ENCODE assay signal across 2 cellular contexts in the genomic region with DNA sequence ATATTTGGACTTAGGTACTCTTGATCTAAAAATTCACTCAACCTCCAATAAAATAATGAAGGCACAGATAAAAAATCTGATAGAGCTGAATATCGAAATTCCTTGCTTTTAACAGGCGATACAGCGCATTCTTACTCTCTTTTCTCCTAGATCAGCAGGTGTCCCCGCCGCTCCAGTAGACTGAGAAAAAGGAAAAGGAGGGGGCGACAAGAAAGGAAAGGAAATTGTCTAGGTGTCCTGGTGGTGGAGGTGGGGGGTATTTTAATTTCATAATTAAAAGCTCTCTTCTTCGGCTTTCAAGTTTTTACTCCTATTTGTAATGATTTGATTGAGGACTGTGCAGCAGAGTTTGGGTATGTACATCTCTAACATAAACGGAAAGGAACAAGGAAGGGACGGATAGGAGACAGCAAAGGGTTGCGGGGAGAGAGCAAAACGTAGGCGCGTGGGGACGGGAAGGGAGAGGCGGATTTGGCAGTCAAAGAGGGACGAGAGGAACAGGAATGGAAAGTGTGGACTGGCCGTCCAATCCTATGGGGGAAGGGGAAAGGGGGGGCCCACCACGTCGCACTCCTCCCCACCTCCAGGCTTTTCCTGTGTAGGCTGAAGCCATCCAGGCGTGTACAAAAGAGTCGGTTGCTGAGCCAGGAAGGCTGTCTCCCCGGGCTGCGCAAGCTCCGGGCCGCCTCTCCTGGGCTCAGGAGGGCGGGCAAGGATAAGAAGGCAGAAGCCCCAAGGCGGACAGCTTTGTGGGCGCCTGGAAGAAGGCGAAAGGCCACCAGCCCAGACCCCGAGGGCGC.
TF ChIP-seq lines count a peak whose summit lies in the region.

No MANE protein-coding gene starts in this region.

TF ChIP-seq in PFSK-1, 5 proteins besides CTCF, POLR2A, EP300 and RAD21 (continued from another document):
- TF ChIP-seq, protein P1, sequence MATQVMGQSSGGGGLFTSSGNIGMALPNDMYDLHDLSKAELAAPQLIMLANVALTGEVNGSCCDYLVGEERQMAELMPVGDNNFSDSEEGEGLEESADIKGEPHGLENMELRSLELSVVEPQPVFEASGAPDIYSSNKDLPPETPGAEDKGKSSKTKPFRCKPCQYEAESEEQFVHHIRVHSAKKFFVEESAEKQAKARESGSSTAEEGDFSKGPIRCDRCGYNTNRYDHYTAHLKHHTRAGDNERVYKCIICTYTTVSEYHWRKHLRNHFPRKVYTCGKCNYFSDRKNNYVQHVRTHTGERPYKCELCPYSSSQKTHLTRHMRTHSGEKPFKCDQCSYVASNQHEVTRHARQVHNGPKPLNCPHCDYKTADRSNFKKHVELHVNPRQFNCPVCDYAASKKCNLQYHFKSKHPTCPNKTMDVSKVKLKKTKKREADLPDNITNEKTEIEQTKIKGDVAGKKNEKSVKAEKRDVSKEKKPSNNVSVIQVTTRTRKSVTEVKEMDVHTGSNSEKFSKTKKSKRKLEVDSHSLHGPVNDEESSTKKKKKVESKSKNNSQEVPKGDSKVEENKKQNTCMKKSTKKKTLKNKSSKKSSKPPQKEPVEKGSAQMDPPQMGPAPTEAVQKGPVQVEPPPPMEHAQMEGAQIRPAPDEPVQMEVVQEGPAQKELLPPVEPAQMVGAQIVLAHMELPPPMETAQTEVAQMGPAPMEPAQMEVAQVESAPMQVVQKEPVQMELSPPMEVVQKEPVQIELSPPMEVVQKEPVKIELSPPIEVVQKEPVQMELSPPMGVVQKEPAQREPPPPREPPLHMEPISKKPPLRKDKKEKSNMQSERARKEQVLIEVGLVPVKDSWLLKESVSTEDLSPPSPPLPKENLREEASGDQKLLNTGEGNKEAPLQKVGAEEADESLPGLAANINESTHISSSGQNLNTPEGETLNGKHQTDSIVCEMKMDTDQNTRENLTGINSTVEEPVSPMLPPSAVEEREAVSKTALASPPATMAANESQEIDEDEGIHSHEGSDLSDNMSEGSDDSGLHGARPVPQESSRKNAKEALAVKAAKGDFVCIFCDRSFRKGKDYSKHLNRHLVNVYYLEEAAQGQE (IDR thresholded peaks at IDR 0.05; ENCODE audit: insufficient read depth in 1 of 2, low read depth in 2 of 2, low read length in 2 of 2), result 0 out of 4 replicates have a peak, but pooled peaks of 1 of the 2 experiments have one; percentile 29
- TF ChIP-seq POLR2AphosphoS5 (IDR thresholded peaks at IDR 0.05; ENCODE audit: low read depth, low read length) (peak; percentile 98), SIN3A (IDR thresholded peaks at IDR 0.05; ENCODE audit: borderline replicate concordance, insufficient read depth, low read length) (0 out of 2 replicates have a peak, but pooled peaks have one; percentile 38), FOXP2 (optimal IDR thresholded peaks at IDR 0.05; ENCODE audit: borderline replicate concordance, extremely low read depth, extremely low read length, insufficient read depth) (no peak)
TF ChIP-seq in PFSK-1: peak in this region for 4.

TF ChIP-seq in GM12878, 131 proteins besides CTCF, POLR2A, EP300 and RAD21 (continued from another document and continues in another):
- TF ChIP-seq JUND (IDR thresholded peaks at IDR 0.05; ENCODE audit: low read depth, low read length) (no peak), ZZZ3 (IDR thresholded peaks at IDR 0.05; ENCODE audit: control insufficient read depth, insufficient read length, low read depth) (no peak), IKZF1 (conservative IDR thresholded peaks at IDR 0.05) (no peak), PAX5 (IDR thresholded peaks at IDR 0.05; ENCODE audit: borderline replicate concordance, low read depth, low read length) (peak; percentile 59; the same call in 1 of the 2 replicates), MTA3 (IDR thresholded peaks at IDR 0.05; ENCODE audit: borderline replicate concordance, low read length) (no peak), ZNF384 (IDR thresholded peaks at IDR 0.05; ENCODE audit: borderline replicate concordance, low read depth, low read length) (no peak), TCF7 (IDR thresholded peaks at IDR 0.05; ENCODE audit: borderline replicate concordance) (no peak), SP1 (IDR thresholded peaks at IDR 0.05; ENCODE audit: low read depth, low read length) (no peak), ATF7 (IDR thresholded peaks at IDR 0.05; ENCODE audit: low read depth) (no peak), MTA2 (IDR thresholded peaks at IDR 0.05; ENCODE audit: low read depth) (no peak), CREB1 (IDR thresholded peaks at IDR 0.05; ENCODE audit: low read depth) (no peak), PML (IDR thresholded peaks at IDR 0.05; ENCODE audit: low read length) (no peak), SMAD1 (IDR thresholded peaks at IDR 0.05; ENCODE audit: low read depth, partially characterized antibody) (no peak), SIN3A (IDR thresholded peaks at IDR 0.05; ENCODE audit: low read depth, low read length) (0 out of 2 replicates have a peak, but pooled peaks have one; percentile 10), ZNF622 (IDR thresholded peaks at IDR 0.05) (no peak), NR2F1 (conservative IDR thresholded peaks at IDR 0.05) (no peak), KDM1A (IDR thresholded peaks at IDR 0.05; ENCODE audit: borderline replicate concordance) (no peak), ZNF24 (IDR thresholded peaks at IDR 0.05) (no peak), BHLHE40 (IDR thresholded peaks at IDR 0.05; ENCODE audit: borderline replicate concordance in 1 of 2, low read depth in 2 of 2, low read length in 1 of 2) (no peak), CHD1 (IDR thresholded peaks at IDR 0.05; ENCODE audit: low read depth, low read length) (no peak), CBX3 (IDR thresholded peaks at IDR 0.05; ENCODE audit: borderline replicate concordance, low read depth) (no peak), CEBPB (IDR thresholded peaks at IDR 0.05; ENCODE audit: borderline replicate concordance in 1 of 2, low read depth in 2 of 2, low read length in 2 of 2) (no peak), POLR2AphosphoS2 (IDR thresholded peaks at IDR 0.05; ENCODE audit: low read depth, low read length) (peak; percentile 50; the same call in 1 of the 2 replicates), NR2C1 (IDR thresholded peaks at IDR 0.05) (no peak), SMARCA5 (IDR thresholded peaks at IDR 0.05) (no peak), CBX5 (IDR thresholded peaks at IDR 0.05; ENCODE audit: low read depth) (no peak), YBX1 (IDR thresholded peaks at IDR 0.05) (no peak), NFIC (IDR thresholded peaks at IDR 0.05; ENCODE audit: low read depth, low read length) (no peak), SREBF1 (IDR thresholded peaks at IDR 0.05; ENCODE audit: low read length) (no peak)
- TF ChIP-seq, protein P2, sequence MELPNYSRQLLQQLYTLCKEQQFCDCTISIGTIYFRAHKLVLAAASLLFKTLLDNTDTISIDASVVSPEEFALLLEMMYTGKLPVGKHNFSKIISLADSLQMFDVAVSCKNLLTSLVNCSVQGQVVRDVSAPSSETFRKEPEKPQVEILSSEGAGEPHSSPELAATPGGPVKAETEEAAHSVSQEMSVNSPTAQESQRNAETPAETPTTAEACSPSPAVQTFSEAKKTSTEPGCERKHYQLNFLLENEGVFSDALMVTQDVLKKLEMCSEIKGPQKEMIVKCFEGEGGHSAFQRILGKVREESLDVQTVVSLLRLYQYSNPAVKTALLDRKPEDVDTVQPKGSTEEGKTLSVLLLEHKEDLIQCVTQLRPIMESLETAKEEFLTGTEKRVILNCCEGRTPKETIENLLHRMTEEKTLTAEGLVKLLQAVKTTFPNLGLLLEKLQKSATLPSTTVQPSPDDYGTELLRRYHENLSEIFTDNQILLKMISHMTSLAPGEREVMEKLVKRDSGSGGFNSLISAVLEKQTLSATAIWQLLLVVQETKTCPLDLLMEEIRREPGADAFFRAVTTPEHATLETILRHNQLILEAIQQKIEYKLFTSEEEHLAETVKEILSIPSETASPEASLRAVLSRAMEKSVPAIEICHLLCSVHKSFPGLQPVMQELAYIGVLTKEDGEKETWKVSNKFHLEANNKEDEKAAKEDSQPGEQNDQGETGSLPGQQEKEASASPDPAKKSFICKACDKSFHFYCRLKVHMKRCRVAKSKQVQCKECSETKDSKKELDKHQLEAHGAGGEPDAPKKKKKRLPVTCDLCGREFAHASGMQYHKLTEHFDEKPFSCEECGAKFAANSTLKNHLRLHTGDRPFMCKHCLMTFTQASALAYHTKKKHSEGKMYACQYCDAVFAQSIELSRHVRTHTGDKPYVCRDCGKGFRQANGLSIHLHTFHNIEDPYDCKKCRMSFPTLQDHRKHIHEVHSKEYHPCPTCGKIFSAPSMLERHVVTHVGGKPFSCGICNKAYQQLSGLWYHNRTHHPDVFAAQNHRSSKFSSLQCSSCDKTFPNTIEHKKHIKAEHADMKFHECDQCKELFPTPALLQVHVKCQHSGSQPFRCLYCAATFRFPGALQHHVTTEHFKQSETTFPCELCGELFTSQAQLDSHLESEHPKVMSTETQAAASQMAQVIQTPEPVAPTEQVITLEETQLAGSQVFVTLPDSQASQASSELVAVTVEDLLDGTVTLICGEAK (IDR thresholded peaks at IDR 0.05; ENCODE audit: borderline replicate concordance), result 0 out of 2 replicates have a peak, but pooled peaks have one; percentile 38
- TF ChIP-seq, protein P3, sequence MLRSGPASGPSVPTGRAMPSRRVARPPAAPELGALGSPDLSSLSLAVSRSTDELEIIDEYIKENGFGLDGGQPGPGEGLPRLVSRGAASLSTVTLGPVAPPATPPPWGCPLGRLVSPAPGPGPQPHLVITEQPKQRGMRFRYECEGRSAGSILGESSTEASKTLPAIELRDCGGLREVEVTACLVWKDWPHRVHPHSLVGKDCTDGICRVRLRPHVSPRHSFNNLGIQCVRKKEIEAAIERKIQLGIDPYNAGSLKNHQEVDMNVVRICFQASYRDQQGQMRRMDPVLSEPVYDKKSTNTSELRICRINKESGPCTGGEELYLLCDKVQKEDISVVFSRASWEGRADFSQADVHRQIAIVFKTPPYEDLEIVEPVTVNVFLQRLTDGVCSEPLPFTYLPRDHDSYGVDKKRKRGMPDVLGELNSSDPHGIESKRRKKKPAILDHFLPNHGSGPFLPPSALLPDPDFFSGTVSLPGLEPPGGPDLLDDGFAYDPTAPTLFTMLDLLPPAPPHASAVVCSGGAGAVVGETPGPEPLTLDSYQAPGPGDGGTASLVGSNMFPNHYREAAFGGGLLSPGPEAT (IDR thresholded peaks at IDR 0.05; ENCODE audit: low read depth), result no peak
- TF ChIP-seq, protein P4, sequence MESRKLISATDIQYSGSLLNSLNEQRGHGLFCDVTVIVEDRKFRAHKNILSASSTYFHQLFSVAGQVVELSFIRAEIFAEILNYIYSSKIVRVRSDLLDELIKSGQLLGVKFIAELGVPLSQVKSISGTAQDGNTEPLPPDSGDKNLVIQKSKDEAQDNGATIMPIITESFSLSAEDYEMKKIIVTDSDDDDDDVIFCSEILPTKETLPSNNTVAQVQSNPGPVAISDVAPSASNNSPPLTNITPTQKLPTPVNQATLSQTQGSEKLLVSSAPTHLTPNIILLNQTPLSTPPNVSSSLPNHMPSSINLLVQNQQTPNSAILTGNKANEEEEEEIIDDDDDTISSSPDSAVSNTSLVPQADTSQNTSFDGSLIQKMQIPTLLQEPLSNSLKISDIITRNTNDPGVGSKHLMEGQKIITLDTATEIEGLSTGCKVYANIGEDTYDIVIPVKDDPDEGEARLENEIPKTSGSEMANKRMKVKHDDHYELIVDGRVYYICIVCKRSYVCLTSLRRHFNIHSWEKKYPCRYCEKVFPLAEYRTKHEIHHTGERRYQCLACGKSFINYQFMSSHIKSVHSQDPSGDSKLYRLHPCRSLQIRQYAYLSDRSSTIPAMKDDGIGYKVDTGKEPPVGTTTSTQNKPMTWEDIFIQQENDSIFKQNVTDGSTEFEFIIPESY (IDR thresholded peaks at IDR 0.05), result no peak
- TF ChIP-seq, protein P5, sequence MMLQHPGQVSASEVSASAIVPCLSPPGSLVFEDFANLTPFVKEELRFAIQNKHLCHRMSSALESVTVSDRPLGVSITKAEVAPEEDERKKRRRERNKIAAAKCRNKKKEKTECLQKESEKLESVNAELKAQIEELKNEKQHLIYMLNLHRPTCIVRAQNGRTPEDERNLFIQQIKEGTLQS (IDR thresholded peaks at IDR 0.05; ENCODE audit: borderline replicate concordance, extremely low read depth, low read depth, low read length), result no peak
- TF ChIP-seq, protein P6, sequence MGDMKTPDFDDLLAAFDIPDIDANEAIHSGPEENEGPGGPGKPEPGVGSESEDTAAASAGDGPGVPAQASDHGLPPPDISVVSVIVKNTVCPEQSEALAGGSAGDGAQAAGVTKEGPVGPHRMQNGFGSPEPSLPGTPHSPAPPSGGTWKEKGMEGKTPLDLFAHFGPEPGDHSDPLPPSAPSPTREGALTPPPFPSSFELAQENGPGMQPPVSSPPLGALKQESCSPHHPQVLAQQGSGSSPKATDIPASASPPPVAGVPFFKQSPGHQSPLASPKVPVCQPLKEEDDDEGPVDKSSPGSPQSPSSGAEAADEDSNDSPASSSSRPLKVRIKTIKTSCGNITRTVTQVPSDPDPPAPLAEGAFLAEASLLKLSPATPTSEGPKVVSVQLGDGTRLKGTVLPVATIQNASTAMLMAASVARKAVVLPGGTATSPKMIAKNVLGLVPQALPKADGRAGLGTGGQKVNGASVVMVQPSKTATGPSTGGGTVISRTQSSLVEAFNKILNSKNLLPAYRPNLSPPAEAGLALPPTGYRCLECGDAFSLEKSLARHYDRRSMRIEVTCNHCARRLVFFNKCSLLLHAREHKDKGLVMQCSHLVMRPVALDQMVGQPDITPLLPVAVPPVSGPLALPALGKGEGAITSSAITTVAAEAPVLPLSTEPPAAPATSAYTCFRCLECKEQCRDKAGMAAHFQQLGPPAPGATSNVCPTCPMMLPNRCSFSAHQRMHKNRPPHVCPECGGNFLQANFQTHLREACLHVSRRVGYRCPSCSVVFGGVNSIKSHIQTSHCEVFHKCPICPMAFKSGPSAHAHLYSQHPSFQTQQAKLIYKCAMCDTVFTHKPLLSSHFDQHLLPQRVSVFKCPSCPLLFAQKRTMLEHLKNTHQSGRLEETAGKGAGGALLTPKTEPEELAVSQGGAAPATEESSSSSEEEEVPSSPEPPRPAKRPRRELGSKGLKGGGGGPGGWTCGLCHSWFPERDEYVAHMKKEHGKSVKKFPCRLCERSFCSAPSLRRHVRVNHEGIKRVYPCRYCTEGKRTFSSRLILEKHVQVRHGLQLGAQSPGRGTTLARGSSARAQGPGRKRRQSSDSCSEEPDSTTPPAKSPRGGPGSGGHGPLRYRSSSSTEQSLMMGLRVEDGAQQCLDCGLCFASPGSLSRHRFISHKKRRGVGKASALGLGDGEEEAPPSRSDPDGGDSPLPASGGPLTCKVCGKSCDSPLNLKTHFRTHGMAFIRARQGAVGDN (IDR thresholded peaks at IDR 0.05), result no peak
- TF ChIP-seq, protein P7, sequence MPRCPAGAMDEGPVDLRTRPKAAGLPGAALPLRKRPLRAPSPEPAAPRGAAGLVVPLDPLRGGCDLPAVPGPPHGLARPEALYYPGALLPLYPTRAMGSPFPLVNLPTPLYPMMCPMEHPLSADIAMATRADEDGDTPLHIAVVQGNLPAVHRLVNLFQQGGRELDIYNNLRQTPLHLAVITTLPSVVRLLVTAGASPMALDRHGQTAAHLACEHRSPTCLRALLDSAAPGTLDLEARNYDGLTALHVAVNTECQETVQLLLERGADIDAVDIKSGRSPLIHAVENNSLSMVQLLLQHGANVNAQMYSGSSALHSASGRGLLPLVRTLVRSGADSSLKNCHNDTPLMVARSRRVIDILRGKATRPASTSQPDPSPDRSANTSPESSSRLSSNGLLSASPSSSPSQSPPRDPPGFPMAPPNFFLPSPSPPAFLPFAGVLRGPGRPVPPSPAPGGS (IDR thresholded peaks at IDR 0.05; ENCODE audit: borderline replicate concordance, insufficient read depth, low read depth, low read length, poor library complexity, severe bottlenecking), result no peak
- TF ChIP-seq, protein P8, sequence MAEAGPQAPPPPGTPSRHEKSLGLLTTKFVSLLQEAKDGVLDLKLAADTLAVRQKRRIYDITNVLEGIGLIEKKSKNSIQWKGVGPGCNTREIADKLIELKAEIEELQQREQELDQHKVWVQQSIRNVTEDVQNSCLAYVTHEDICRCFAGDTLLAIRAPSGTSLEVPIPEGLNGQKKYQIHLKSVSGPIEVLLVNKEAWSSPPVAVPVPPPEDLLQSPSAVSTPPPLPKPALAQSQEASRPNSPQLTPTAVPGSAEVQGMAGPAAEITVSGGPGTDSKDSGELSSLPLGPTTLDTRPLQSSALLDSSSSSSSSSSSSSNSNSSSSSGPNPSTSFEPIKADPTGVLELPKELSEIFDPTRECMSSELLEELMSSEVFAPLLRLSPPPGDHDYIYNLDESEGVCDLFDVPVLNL (IDR thresholded peaks at IDR 0.05; ENCODE audit: low read depth, low read length), result no peak
